Comparison of ENCODE assay signal across 14 cellular contexts in the genomic region with DNA sequence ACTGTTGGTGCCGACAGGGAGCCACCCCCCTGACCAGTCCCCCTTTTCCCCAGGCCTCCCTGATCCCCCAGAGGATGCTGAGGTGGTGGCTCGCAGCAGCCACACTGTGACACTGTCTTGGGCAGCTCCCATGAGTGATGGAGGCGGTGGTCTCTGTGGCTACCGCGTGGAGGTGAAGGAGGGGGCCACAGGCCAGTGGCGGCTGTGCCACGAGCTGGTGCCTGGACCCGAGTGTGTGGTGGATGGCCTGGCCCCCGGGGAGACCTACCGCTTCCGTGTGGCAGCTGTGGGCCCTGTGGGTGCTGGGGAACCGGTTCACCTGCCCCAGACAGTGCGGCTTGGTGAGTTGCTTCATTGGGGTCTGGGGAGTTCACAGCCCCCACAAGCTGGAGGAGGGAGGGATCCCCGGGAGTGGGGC.
"Had no signal": no experiment of that assay in that cellular context is flagged by ENCODE, and none has a peak within 500 bp of the region (broad histone marks: within the 10 kb centered on the region; RNA-seq: fewer than 3 reads in every experiment).

No MANE protein-coding gene starts in this region.

- ATAC-seq: activated CD8-positive, alpha-beta T cell treated with anti-CD3 and anti-CD28 coated beads, Interleukin-2, amount 10 ng/mL, durations not matched to agents 7 days and 5 days; right cardiac atrium had no signal

- H3K27me3 ChIP-seq: suprapubic skin had no signal

- H3K9me3 ChIP-seq: suprapubic skin had no signal

- H3K27ac ChIP-seq: esophagus squamous epithelium, suprapubic skin had no signal

- H3K27ac Mint-ChIP-seq: activated CD4-positive, alpha-beta T cell treated with anti-CD3 and anti-CD28 coated beads, Interleukin-2, amount 10 ng/mL, durations not matched to agents 24 days and 14 days; activated CD8-positive, alpha-beta T cell treated with anti-CD3 and anti-CD28 coated beads, Interleukin-2, amount 10 ng/mL, durations not matched to agents 7 days and 5 days had no signal

- H3K4me1 Mint-ChIP-seq: activated CD4-positive, alpha-beta T cell treated with anti-CD3 and anti-CD28 coated beads, Interleukin-2, amount 10 ng/mL, durations not matched to agents 24 days and 14 days had no signal

- H3K4me3 Mint-ChIP-seq: activated CD4-positive, alpha-beta T cell treated with anti-CD3 and anti-CD28 coated beads, Interleukin-2, amount 10 ng/mL, durations not matched to agents 24 days and 14 days; activated CD8-positive, alpha-beta T cell treated with anti-CD3 and anti-CD28 coated beads, Interleukin-2, amount 10 ng/mL, durations not matched to agents 7 days and 5 days had no signal

- H3K27me3 Mint-ChIP-seq: activated CD4-positive, alpha-beta T cell treated with anti-CD3 and anti-CD28 coated beads, Interleukin-2, amount 10 ng/mL, durations not matched to agents 24 days and 14 days had no signal

- H3K4me3 ChIP-seq: esophagus squamous epithelium, suprapubic skin had no signal

- DNase-seq: activated CD4-positive, alpha-beta T cell treated with anti-CD3 and anti-CD28 coated beads, Interleukin-2, amount 10 ng/mL, durations not matched to agents 24 days and 14 days; activated CD4-positive, CD25-positive, alpha-beta regulatory T cell; activated CD8-positive, alpha-beta memory T cell treated with anti-CD3 and anti-CD28 coated beads, Interleukin-2, amount 50 U/mL, for 4 hours; activated CD8-positive, alpha-beta T cell treated with anti-CD3 and anti-CD28 coated beads, Interleukin-2, amount 10 ng/mL, durations not matched to agents 7 days and 5 days; activated naive CD4-positive, alpha-beta T cell; esophagus squamous epithelium; hippocampal formation; kidney glomerular epithelial cell; small intestine; stimulated activated CD4-positive, alpha-beta T cell treated with anti-CD3 and anti-CD28 coated beads, Interleukin-4, amount 100 ng/mL, for 4 hours; stimulated activated CD8-positive, alpha-beta memory T cell treated with anti-CD3 and anti-CD28 coated beads, Interleukin-4, amount 100 ng/mL, for 48 hours; stimulated activated naive CD4-positive, alpha-beta T cell treated with Interleukin-2 at 50 U/mL for 16 hours had no signal

- H3K4me1 ChIP-seq: esophagus squamous epithelium, suprapubic skin had no signal
